Comparison of ENCODE assay signal across 27 cellular contexts in genomic region chr6:34593741-34594140, GRCh38. TPM values are rescaled to one million over a fixed set of nuclear protein-coding genes. Genes with fewer than 3 reads are reported as not detected.
A peak's percentile ranks its signal among the peaks of the same experiment; 100 is the strongest.
DNase-seq lines count a peak whose midpoint lies in the region; ATAC-seq and TF ChIP-seq lines count a peak whose summit lies in the region.
"Had no signal": no experiment of that assay in that cellular context is flagged by ENCODE, and none has a peak within 500 bp of the region (broad histone marks: within the 10 kb centered on the region; RNA-seq: fewer than 3 reads in every experiment).

No MANE protein-coding gene starts in this region.

- H3K4me1 Mint-ChIP-seq in Calu3 (ENCODE audit: low read depth, unreplicated experiment): peaks cover 23% of the 10 kb centered on the region
- H3K4me1 Mint-ChIP-seq in endodermal cell: peaks cover 32% of the 10 kb centered on the region

- no peak overlapping the region for H3K27ac ChIP-seq in endodermal cell (ENCODE audit: low read depth, low read length)
- H3K27ac ChIP-seq: KMS-11, RWPE1, skin epidermis had no signal

- H3K36me3 Mint-ChIP-seq in Calu3 (ENCODE audit: insufficient read depth, unreplicated experiment): peaks cover 19% of the 10 kb centered on the region
- peaks cover 2% of the 10 kb centered on the region for H3K36me3 Mint-ChIP-seq in endodermal cell (ENCODE audit: low read depth)

- no peaks in the 10 kb centered on the region for H3K9me3 Mint-ChIP-seq in Calu3 (ENCODE audit: low read depth, unreplicated experiment)
- H3K9me3 Mint-ChIP-seq in endodermal cell: no peaks in the 10 kb centered on the region
- H3K9me3 Mint-ChIP-seq: activated naive CD8-positive, alpha-beta T cell treated with anti-CD3 and anti-CD28 coated beads for 36 hours; activated T-cell treated with anti-CD3 and anti-CD28 coated beads, Interleukin-2, amount 50 U/mL, for 72 hours; brain; CD4-positive, alpha-beta memory T cell; dendritic cell treated with granulocyte-macrophage colony-stimulating factor and Interleukin-4, amounts not matched to agents 40 ng/mL and 50 ng/mL, for 4 days; stimulated activated naive CD8-positive, alpha-beta T cell treated with anti-CD3 and anti-CD28 coated beads, Interleukin-15, Interleukin-2, amounts not matched to agents 100 ng/mL and 50 ng/mL, for 24 hours had no signal

- H3K9me3 ChIP-seq in endodermal cell (ENCODE audit: control insufficient read depth, low read length) (no peaks in the 10 kb centered on the region), mucosa of descending colon (no peaks in the 10 kb centered on the region)

- TF ChIP-seq CTCF in Calu3 (IDR thresholded peaks at IDR 0.05; ENCODE audit: unreplicated experiment): no peak
- TF ChIP-seq CTCF in endodermal cell (conservative IDR thresholded peaks at IDR 0.05): no peak
- TF ChIP-seq CTCF in mucosa of descending colon (IDR thresholded peaks at IDR 0.05): no peak

- H3K4me3 Mint-ChIP-seq in Calu3 (ENCODE audit: low read depth, unreplicated experiment) (no peak overlapping the region), endodermal cell (no peak overlapping the region)
- H3K4me3 Mint-ChIP-seq: activated naive CD8-positive, alpha-beta T cell treated with anti-CD3 and anti-CD28 coated beads for 36 hours; activated T-cell treated with anti-CD3 and anti-CD28 coated beads, Interleukin-2, amount 50 U/mL, for 72 hours; brain; CD4-positive, alpha-beta memory T cell; dendritic cell treated with granulocyte-macrophage colony-stimulating factor and Interleukin-4, amounts not matched to agents 40 ng/mL and 50 ng/mL, for 4 days; stimulated activated naive CD8-positive, alpha-beta T cell treated with anti-CD3 and anti-CD28 coated beads, Interleukin-15, Interleukin-2, amounts not matched to agents 100 ng/mL and 50 ng/mL, for 24 hours had no signal

- H3K36me3 ChIP-seq in endodermal cell (ENCODE audit: control insufficient read depth, insufficient read depth, low read length) (no peaks in the 10 kb centered on the region), mucosa of descending colon (ENCODE audit: low read depth) (no peaks in the 10 kb centered on the region)

- H3K4me3 ChIP-seq in endodermal cell (ENCODE audit: low read length): no peak overlapping the region
- H3K4me3 ChIP-seq in mucosa of descending colon: no peak overlapping the region
- H3K4me3 ChIP-seq: skin epidermis had no signal

- DNase-seq in Calu3: peak; percentile 53
- DNase-seq in NCI-H2029 (lab: John Stamatoyannopoulos, UW): peak; percentile 73
- DNase-seq in endodermal cell: peak; percentile 22
- DNase-seq in mucosa of descending colon: no peak
- no peak for DNase-seq in activated CD4-positive, alpha-beta T cell treated with anti-CD3 and anti-CD28 coated beads for 4 hours
- DNase-seq: activated CD4-positive, alpha-beta T cell treated with anti-CD3 and anti-CD28 coated beads for 1 hour; activated CD8-positive, alpha-beta memory T cell treated with anti-CD3 and anti-CD28 coated beads for 24 hours; activated naive CD8-positive, alpha-beta T cell treated with anti-CD3 and anti-CD28 coated beads for 36 hours; activated T-cell treated with anti-CD3 and anti-CD28 coated beads, Interleukin-2, amount 50 U/mL, for 72 hours; CD4-positive, alpha-beta memory T cell; DMS79 treated with DMSO at 0.1 percent for 48 hours; GOT3; hypothalamus; MV-4-11; NCI-H2081 treated with DMSO at 0.1 percent for 48 hours; NCI-H526; stimulated activated CD4-positive, alpha-beta T cell treated with anti-CD3 and anti-CD28 coated beads, Interleukin-2, amount 100 ng/mL, for 24 hours had no signal

- H3K27me3 ChIP-seq in endodermal cell (ENCODE audit: control insufficient read depth, insufficient read depth, low read length, poor library complexity, severe bottlenecking): peaks cover 16% of the 10 kb centered on the region

- peaks cover 5% of the 10 kb centered on the region for H3K4me1 ChIP-seq in endodermal cell (ENCODE audit: control insufficient read depth, insufficient read depth, low read length)
- H3K4me1 ChIP-seq in mucosa of descending colon (ENCODE audit: low read depth): peaks cover 4% of the 10 kb centered on the region

- 97 to 100% methylated on average over 4 to 5 of the region's 5 CpGs for WGBS in endodermal cell (ENCODE audit: insufficient coverage in 1 of 2, insufficient read length in 1 of 2), 2 experiments

- H3K27ac Mint-ChIP-seq in Calu3 (ENCODE audit: unreplicated experiment): no peak overlapping the region
- H3K27ac Mint-ChIP-seq in endodermal cell: no peak overlapping the region
- H3K27ac Mint-ChIP-seq: activated naive CD8-positive, alpha-beta T cell treated with anti-CD3 and anti-CD28 coated beads for 36 hours; activated T-cell treated with anti-CD3 and anti-CD28 coated beads, Interleukin-2, amount 50 U/mL, for 72 hours; dendritic cell treated with granulocyte-macrophage colony-stimulating factor and Interleukin-4, amounts not matched to agents 40 ng/mL and 50 ng/mL, for 4 days; progenitor cell of endocrine pancreas; stimulated activated naive CD8-positive, alpha-beta T cell treated with anti-CD3 and anti-CD28 coated beads, Interleukin-15, Interleukin-2, amounts not matched to agents 100 ng/mL and 50 ng/mL, for 24 hours had no signal

- BruUV-seq in Calu3 (replicated peaks; lab: Mats Ljungman, UMichigan): no TSS peak

- H3K27me3 Mint-ChIP-seq in Calu3 (ENCODE audit: unreplicated experiment) (no peaks in the 10 kb centered on the region), endodermal cell (ENCODE audit: insufficient read depth) (peaks cover 2% of the 10 kb centered on the region)
- H3K27me3 Mint-ChIP-seq: activated naive CD8-positive, alpha-beta T cell treated with anti-CD3 and anti-CD28 coated beads for 36 hours; CD4-positive, alpha-beta memory T cell; dendritic cell treated with granulocyte-macrophage colony-stimulating factor and Interleukin-4, amounts not matched to agents 40 ng/mL and 50 ng/mL, for 4 days; stimulated activated naive CD8-positive, alpha-beta T cell treated with anti-CD3 and anti-CD28 coated beads, Interleukin-15, Interleukin-2, amounts not matched to agents 100 ng/mL and 50 ng/mL, for 24 hours had no signal

- CTCF ChIA-PET in Calu3 (lab: Charles Lee): interaction anchor here (1.1 to 1.6 kb wide), 2 partner anchors 9 to 16 kb away, joined by 3 to 7 read pairs; no protein-coding TSS in a partner anchor

- intact Hi-C loops in Calu3 (cut with micrococcal nuclease; ENCODE audit: unreplicated experiment): no loop called here
- intact Hi-C loops in mucosa of descending colon (cut with DNase I, micrococcal nuclease): no loop called here

- H3K9ac ChIP-seq in endodermal cell (ENCODE audit: extremely low read depth, low read length, poor library complexity, severe bottlenecking): no peak overlapping the region
- H3K9ac ChIP-seq: KMS-11 had no signal

- ATAC-seq in mucosa of descending colon (peak; percentile 19), HG03039 (IDR thresholded peaks at IDR 0.05; ENCODE audit: unreplicated experiment) (no peak), HG02938 (IDR thresholded peaks at IDR 0.05; ENCODE audit: unreplicated experiment) (no peak), HG03108 (IDR thresholded peaks at IDR 0.05; ENCODE audit: unreplicated experiment) (no peak)
- ATAC-seq: activated T-cell treated with anti-CD3 and anti-CD28 coated beads, Interleukin-2, amount 50 U/mL, for 72 hours had no signal

RNA-seq across cellular contexts. Expression of gene SPDEF, which starts 37.6 kb away (rescaled TPM):
- total RNA-seq in Calu3 (2022) (6.3 and 7.9 TPM in 2 replicates), endodermal cell (1 to 10 TPM; 1.1 to 2.6 TPM), mucosa of descending colon (10 to 100 TPM; 13.8 to 49.1 (median 38.2) TPM)
- 0.57 TPM for polyA plus RNA-seq in endodermal cell (2013, experiment 1 of 2)
- polyA plus RNA-seq in endodermal cell (2013, experiment 2 of 2): 0.25 TPM
- total RNA-seq: activated naive CD8-positive, alpha-beta T cell treated with anti-CD3 and anti-CD28 coated beads for 36 hours; CD4-positive, alpha-beta memory T cell had no signal
- polyA plus RNA-seq: CD4-positive, alpha-beta memory T cell had no signal

Comparison
In these comparisons a context has a peak if more than half of its experiments do, and no peak if none do; other contexts are left out.
1. DNase-seq: peak in Calu3 (single experiment), NCI-H2029 (single experiment) and endodermal cell (single experiment); none in mucosa of descending colon (0 of 3) and activated CD4-positive, alpha-beta T cell treated with anti-CD3 and anti-CD28 coated beads for 4 hours (0 of 2).